In genomic region chr7:47635091-47636090, GRCh38 we compare ENCODE assay signal across 8 cellular contexts. TPM values are rescaled to one million over a fixed set of nuclear protein-coding genes. Genes with fewer than 3 reads are reported as not detected.
A peak's percentile ranks its signal among the peaks of the same experiment; 100 is the strongest.
DNase-seq lines count a peak whose midpoint lies in the region; ATAC-seq and TF ChIP-seq lines count a peak whose summit lies in the region.

No MANE protein-coding gene starts in this region.

- TF ChIP-seq CTCF in Calu3 (IDR thresholded peaks at IDR 0.05; ENCODE audit: unreplicated experiment), result no peak
- TF ChIP-seq CTCF in endodermal cell (conservative IDR thresholded peaks at IDR 0.05), result no peak
- no peak for TF ChIP-seq CTCF in osteocyte (IDR thresholded peaks at IDR 0.05)

- no peak for ATAC-seq in GM21367 (IDR thresholded peaks at IDR 0.05; ENCODE audit: unreplicated experiment)

- H3K4me1 Mint-ChIP-seq in Calu3 (ENCODE audit: low read depth, unreplicated experiment) (peaks cover 12% of the 10 kb centered on the region), endodermal cell (peaks cover 9% of the 10 kb centered on the region), osteocyte (ENCODE audit: unreplicated experiment) (peaks cover 51% of the 10 kb centered on the region)

- H3K27me3 Mint-ChIP-seq in Calu3 (ENCODE audit: unreplicated experiment), result no peaks in the 10 kb centered on the region
- peaks cover 11% of the 10 kb centered on the region for H3K27me3 Mint-ChIP-seq in endodermal cell (ENCODE audit: insufficient read depth)
- no peaks in the 10 kb centered on the region for H3K27me3 Mint-ChIP-seq in osteocyte (ENCODE audit: unreplicated experiment)

- 57 to 65% methylated on average over 11 to 25 of the region's 25 CpGs for WGBS in endodermal cell (ENCODE audit: insufficient coverage in 1 of 2, insufficient read length in 1 of 2), 2 experiments

- H3K27me3 ChIP-seq in endodermal cell (ENCODE audit: control insufficient read depth, insufficient read depth, low read length, poor library complexity, severe bottlenecking), result no peaks in the 10 kb centered on the region

- H3K4me3 ChIP-seq in endodermal cell (ENCODE audit: low read length), result no peak overlapping the region

- no peaks in the 10 kb centered on the region for H3K4me1 ChIP-seq in endodermal cell (ENCODE audit: control insufficient read depth, insufficient read depth, low read length)

- intact Hi-C loops in Calu3 (cut with micrococcal nuclease; ENCODE audit: unreplicated experiment), result no loop called here

- no TSS peak for BruUV-seq in Calu3 (replicated peaks; lab: Mats Ljungman, UMichigan)

- no peaks in the 10 kb centered on the region for H3K36me3 Mint-ChIP-seq in Calu3 (ENCODE audit: insufficient read depth, unreplicated experiment)
- H3K36me3 Mint-ChIP-seq in endodermal cell (ENCODE audit: low read depth), result no peaks in the 10 kb centered on the region
- no peaks in the 10 kb centered on the region for H3K36me3 Mint-ChIP-seq in osteocyte (ENCODE audit: unreplicated experiment)

- H3K9ac ChIP-seq in endodermal cell (ENCODE audit: extremely low read depth, low read length, poor library complexity, severe bottlenecking), result no peak overlapping the region

- CTCF ChIA-PET in Calu3 (lab: Charles Lee), result interaction anchor here (0.6 to 1.0 kb wide), 8 partner anchors 8 to 448 kb away, joined by 3 to 5 read pairs (median 3); no protein-coding TSS in a partner anchor

- no peak overlapping the region for H3K27ac ChIP-seq in endodermal cell (ENCODE audit: low read depth, low read length)

- no peaks in the 10 kb centered on the region for H3K9me3 ChIP-seq in endodermal cell (ENCODE audit: control insufficient read depth, low read length)

- no peak overlapping the region for H3K27ac Mint-ChIP-seq in Calu3 (ENCODE audit: unreplicated experiment)
- no peak overlapping the region for H3K27ac Mint-ChIP-seq in endodermal cell
- H3K27ac Mint-ChIP-seq in osteocyte (ENCODE audit: unreplicated experiment), result peak overlapping the region; percentile 65

- H3K36me3 ChIP-seq in endodermal cell (ENCODE audit: control insufficient read depth, insufficient read depth, low read length), result no peaks in the 10 kb centered on the region

- H3K4me3 Mint-ChIP-seq in Calu3 (ENCODE audit: low read depth, unreplicated experiment) (peak overlapping the region; percentile 60), endodermal cell (peak overlapping the region; percentile 41), osteocyte (ENCODE audit: unreplicated experiment) (no peak overlapping the region)

- H3K9me3 Mint-ChIP-seq in Calu3 (ENCODE audit: low read depth, unreplicated experiment) (no peaks in the 10 kb centered on the region), endodermal cell (no peaks in the 10 kb centered on the region), osteocyte (ENCODE audit: unreplicated experiment) (no peaks in the 10 kb centered on the region)

- DNase-seq in Calu3, result peak; percentile 74
- DNase-seq in NCI-H2171 (lab: John Stamatoyannopoulos, UW), result peak; percentile 90
- peak; percentile 86 for DNase-seq in endodermal cell
- no peak for DNase-seq in osteocyte (ENCODE audit: extremely low spot score, unreplicated experiment)
- no peak for DNase-seq in OCI-M1 (lab: John Stamatoyannopoulos, UW)
- no peak for DNase-seq in hippocampal formation (lab: John Stamatoyannopoulos, UW)
- DNase-seq in AML-193 (lab: John Stamatoyannopoulos, UW), result no peak

RNA-seq across cellular contexts. Expression of gene TNS3, which starts 53.5 kb away (rescaled TPM):
- 102 and 135 TPM in 2 replicates for total RNA-seq in Calu3 (2022)
- total RNA-seq in endodermal cell, result 10 to 100 TPM; 33.8 to 38.5 TPM
- 18.1 TPM for polyA plus RNA-seq in endodermal cell (2013, experiment 1 of 2)
- 19.3 TPM for polyA plus RNA-seq in endodermal cell (2013, experiment 2 of 2)
- 93.8 and 103 TPM in 2 replicates for total RNA-seq in osteocyte

Comparison
In these comparisons a context has a peak if more than half of its experiments do, and no peak if none do; other contexts are left out.
1. DNase-seq: peak in Calu3 (single experiment), NCI-H2171 (single experiment) and endodermal cell (single experiment); none in osteocyte (single experiment), OCI-M1 (single experiment), hippocampal formation (0 of 2) and AML-193 (0 of 2).